In genomic region chr3:41207355-41207754, GRCh38 we compare ENCODE assay signal across 17 cellular contexts. TPM values are rescaled to one million over a fixed set of nuclear protein-coding genes. Genes with fewer than 3 reads are reported as not detected.
A peak's percentile ranks its signal among the peaks of the same experiment; 100 is the strongest.
DNase-seq lines count a peak whose midpoint lies in the region; ATAC-seq and TF ChIP-seq lines count a peak whose summit lies in the region.
"Had no signal": no experiment of that assay in that cellular context is flagged by ENCODE, and none has a peak within 500 bp of the region (broad histone marks: within the 10 kb centered on the region; RNA-seq: fewer than 3 reads in every experiment).

No MANE protein-coding gene starts in this region.

- H3K4me1 Mint-ChIP-seq in activated CD8-positive, alpha-beta T cell treated with anti-CD3 and anti-CD28 coated beads for 36 hours (ENCODE audit: low read depth), result peaks cover 79% of the 10 kb centered on the region
- H3K4me1 Mint-ChIP-seq in activated CD8-positive, alpha-beta T cell treated with anti-CD3 and anti-CD28 coated beads, Interleukin-2, amount 10 ng/mL, durations not matched to agents 7 days and 5 days (ENCODE audit: low read depth), result peaks cover 59% of the 10 kb centered on the region
- H3K4me1 Mint-ChIP-seq in neural progenitor cell, result peaks cover 10% of the 10 kb centered on the region

- H4K20me1 ChIP-seq in GM23248 (ENCODE audit: insufficient read depth) (peaks cover 81% of the 10 kb centered on the region), mammary epithelial cell (ENCODE audit: insufficient read depth, low read length) (peaks cover 66% of the 10 kb centered on the region), neural progenitor cell (ENCODE audit: low read depth) (peaks cover 100% of the 10 kb centered on the region)

- intact Hi-C loops in activated CD8-positive, alpha-beta T cell treated with anti-CD3 and anti-CD28 coated beads for 36 hours (cut with micrococcal nuclease), result no loop called here
- intact Hi-C loops in mammary epithelial cell (cut with micrococcal nuclease), result loop anchor here (10.0 kb wide), 1 partner anchor 237 kb away; no protein-coding TSS in a partner anchor

- H3K27ac ChIP-seq in GM23248, result no peak overlapping the region
- H3K27ac ChIP-seq in mammary epithelial cell (ENCODE audit: insufficient read depth, low read depth, low read length), result no peak overlapping the region
- H3K27ac ChIP-seq in neural progenitor cell, result no peak overlapping the region
- H3K27ac ChIP-seq: A549, psoas muscle had no signal

- H3K4me3 Mint-ChIP-seq in activated CD8-positive, alpha-beta T cell treated with anti-CD3 and anti-CD28 coated beads for 36 hours, result no peak overlapping the region
- no peak overlapping the region for H3K4me3 Mint-ChIP-seq in activated CD8-positive, alpha-beta T cell treated with anti-CD3 and anti-CD28 coated beads, Interleukin-2, amount 10 ng/mL, durations not matched to agents 7 days and 5 days
- no peak overlapping the region for H3K4me3 Mint-ChIP-seq in neural progenitor cell
- H3K4me3 Mint-ChIP-seq: activated naive CD4-positive, alpha-beta T cell treated with anti-CD3 and anti-CD28 coated beads, Interleukin-2, amount 10 ng/mL, durations not matched to agents 7 days and 5 days had no signal

- H3K79me2 ChIP-seq in GM23248 (ENCODE audit: insufficient read depth), result peaks cover 100% of the 10 kb centered on the region
- H3K79me2 ChIP-seq in mammary epithelial cell (ENCODE audit: insufficient read depth, low read length), result peaks cover 99% of the 10 kb centered on the region
- H3K79me2 ChIP-seq in neural progenitor cell (ENCODE audit: low read depth), result peaks cover 100% of the 10 kb centered on the region

- H3F3A ChIP-seq in GM23248 (ENCODE audit: insufficient read depth) (peaks cover 9% of the 10 kb centered on the region), neural progenitor cell (ENCODE audit: low read depth) (peaks cover 2% of the 10 kb centered on the region)

- H3K27me3 ChIP-seq in GM23248 (replicated peaks; ENCODE audit: insufficient read depth), result no peaks in the 10 kb centered on the region
- H3K27me3 ChIP-seq in mammary epithelial cell (ENCODE audit: insufficient read depth, low read length), result no peaks in the 10 kb centered on the region
- H3K27me3 ChIP-seq in neural progenitor cell, result no peaks in the 10 kb centered on the region
- H3K27me3 ChIP-seq: transverse colon had no signal

- H3K4me3 ChIP-seq in GM23248 (no peak overlapping the region), mammary epithelial cell (replicated peaks in 1 of 3; ENCODE audit: insufficient read depth in 1 of 3, low read depth in 2 of 3, low read length in 3 of 3) (no peak overlapping the region), neural progenitor cell (no peak overlapping the region)
- H3K4me3 ChIP-seq: A549, mucosa of descending colon, psoas muscle, transverse colon had no signal

- ATAC-seq in activated CD8-positive, alpha-beta T cell treated with anti-CD3 and anti-CD28 coated beads for 36 hours, result no peak
- no peak for ATAC-seq in activated CD8-positive, alpha-beta T cell treated with anti-CD3 and anti-CD28 coated beads, Interleukin-2, amount 10 ng/mL, durations not matched to agents 7 days and 5 days
- ATAC-seq: A549, mucosa of descending colon had no signal

- DNase-seq in activated CD8-positive, alpha-beta T cell treated with anti-CD3 and anti-CD28 coated beads for 36 hours, result no peak
- no peak for DNase-seq in activated CD8-positive, alpha-beta T cell treated with anti-CD3 and anti-CD28 coated beads, Interleukin-2, amount 10 ng/mL, durations not matched to agents 7 days and 5 days
- DNase-seq in GM23248 (no peak), mammary epithelial cell (no peak), neural progenitor cell (ENCODE audit: low spot score) (no peak), occipital lobe (lab: John Stamatoyannopoulos, UW) (no peak), DMS79 treated with DMSO at 0.1 percent for 48 hours (lab: John Stamatoyannopoulos, UW) (no peak)
- no peak for DNase-seq in activated CD4-positive, CD25-positive, alpha-beta regulatory T cell (lab: John Stamatoyannopoulos, UW)
- DNase-seq: activated naive CD4-positive, alpha-beta T cell treated with anti-CD3 and anti-CD28 coated beads, Interleukin-2, amount 10 ng/mL, durations not matched to agents 7 days and 5 days; GOT3; islet precursor cell; mucosa of descending colon; NCI-H1436 treated with DMSO at 0.1 percent for 48 hours; NCI-H345; psoas muscle; transverse colon had no signal

- POLR2A ChIA-PET in activated CD8-positive, alpha-beta T cell treated with anti-CD3 and anti-CD28 coated beads for 36 hours (lab: Charles Lee), result interaction anchor here (1.2 to 7.6 kb wide), 3 partner anchors 7 to 18 kb away, joined by 3 to 60 read pairs (median 6); partner anchors contain the start of gene CTNNB1
- POLR2A ChIA-PET in activated CD8-positive, alpha-beta T cell treated with anti-CD3 and anti-CD28 coated beads, Interleukin-2, amount 10 ng/mL, durations not matched to agents 7 days and 5 days (lab: Charles Lee), result interaction anchor here (1.3 kb wide), 1 partner anchor 8 kb away, joined by 11 read pairs; the partner anchor contains the start of gene CTNNB1

- H3K4me1 ChIP-seq in GM23248 (ENCODE audit: insufficient read depth) (peaks cover 44% of the 10 kb centered on the region), mammary epithelial cell (ENCODE audit: insufficient read depth, low read length) (peaks cover 33% of the 10 kb centered on the region), neural progenitor cell (peaks cover 56% of the 10 kb centered on the region)

- no peak overlapping the region for H3K9ac ChIP-seq in GM23248
- H3K9ac ChIP-seq in mammary epithelial cell (ENCODE audit: insufficient read depth, low read length), result no peak overlapping the region
- H3K9ac ChIP-seq in neural progenitor cell, result no peak overlapping the region

- peak overlapping the region; percentile 21 for H3K27ac Mint-ChIP-seq in activated CD8-positive, alpha-beta T cell treated with anti-CD3 and anti-CD28 coated beads for 36 hours
- H3K27ac Mint-ChIP-seq in activated CD8-positive, alpha-beta T cell treated with anti-CD3 and anti-CD28 coated beads, Interleukin-2, amount 10 ng/mL, durations not matched to agents 7 days and 5 days, result no peak overlapping the region
- no peak overlapping the region for H3K27ac Mint-ChIP-seq in neural progenitor cell
- H3K27ac Mint-ChIP-seq: activated naive CD4-positive, alpha-beta T cell treated with anti-CD3 and anti-CD28 coated beads, Interleukin-2, amount 10 ng/mL, durations not matched to agents 7 days and 5 days had no signal

- peaks cover 8% of the 10 kb centered on the region for H3K9me3 Mint-ChIP-seq in activated CD8-positive, alpha-beta T cell treated with anti-CD3 and anti-CD28 coated beads for 36 hours
- no peaks in the 10 kb centered on the region for H3K9me3 Mint-ChIP-seq in activated CD8-positive, alpha-beta T cell treated with anti-CD3 and anti-CD28 coated beads, Interleukin-2, amount 10 ng/mL, durations not matched to agents 7 days and 5 days (ENCODE audit: insufficient read depth)
- H3K9me3 Mint-ChIP-seq in neural progenitor cell, result peaks cover 47% of the 10 kb centered on the region
- H3K9me3 Mint-ChIP-seq: activated naive CD4-positive, alpha-beta T cell treated with anti-CD3 and anti-CD28 coated beads, Interleukin-2, amount 10 ng/mL, durations not matched to agents 7 days and 5 days had no signal

- H3K27me3 Mint-ChIP-seq in activated CD8-positive, alpha-beta T cell treated with anti-CD3 and anti-CD28 coated beads for 36 hours, result no peaks in the 10 kb centered on the region
- no peaks in the 10 kb centered on the region for H3K27me3 Mint-ChIP-seq in activated CD8-positive, alpha-beta T cell treated with anti-CD3 and anti-CD28 coated beads, Interleukin-2, amount 10 ng/mL, durations not matched to agents 7 days and 5 days (ENCODE audit: low read depth)
- peaks cover 3% of the 10 kb centered on the region for H3K27me3 Mint-ChIP-seq in neural progenitor cell (ENCODE audit: insufficient read depth, low read depth)
- H3K27me3 Mint-ChIP-seq: activated naive CD4-positive, alpha-beta T cell treated with anti-CD3 and anti-CD28 coated beads, Interleukin-2, amount 10 ng/mL, durations not matched to agents 7 days and 5 days had no signal

- in situ Hi-C loops in GM23248 (cut with MboI), result no loop called here
- in situ Hi-C loops in mammary epithelial cell (cut with MboI; ENCODE audit: low sequenced_read_pairs in 2 of 2), result loop anchor here in 1 of 2 donors (25.0 kb wide), 1 partner anchor 620 kb away; no protein-coding TSS in a partner anchor

- dilution Hi-C loops in mammary epithelial cell (cut with HindIII; ENCODE audit: low sequenced_read_pairs), result no loop called here

- H3K36me3 Mint-ChIP-seq in activated CD8-positive, alpha-beta T cell treated with anti-CD3 and anti-CD28 coated beads for 36 hours (ENCODE audit: low read depth), result peaks cover 28% of the 10 kb centered on the region
- peaks cover 40% of the 10 kb centered on the region for H3K36me3 Mint-ChIP-seq in activated CD8-positive, alpha-beta T cell treated with anti-CD3 and anti-CD28 coated beads, Interleukin-2, amount 10 ng/mL, durations not matched to agents 7 days and 5 days (ENCODE audit: low read depth)
- H3K36me3 Mint-ChIP-seq in neural progenitor cell, result peaks cover 64% of the 10 kb centered on the region

- BruUV-seq in mammary epithelial cell (replicated peaks; lab: Mats Ljungman, UMichigan), result no TSS peak

- CTCF ChIA-PET in activated CD8-positive, alpha-beta T cell treated with anti-CD3 and anti-CD28 coated beads for 36 hours (lab: Charles Lee), result interaction anchor here (1.3 kb wide), 1 partner anchor 34 kb away, joined by 4 read pairs; no protein-coding TSS in a partner anchor
- CTCF ChIA-PET in activated CD8-positive, alpha-beta T cell treated with anti-CD3 and anti-CD28 coated beads, Interleukin-2, amount 10 ng/mL, durations not matched to agents 7 days and 5 days (lab: Charles Lee), result interaction anchor here (1.0 to 1.5 kb wide), 2 partner anchors 8 to 15 kb away, joined by 3 to 4 read pairs; no protein-coding TSS in a partner anchor
- CTCF ChIA-PET in mammary epithelial cell (lab: Charles Lee; ENCODE audit: low non-redundant PET), result no interaction called here

- TF ChIP-seq CTCF in activated CD8-positive, alpha-beta T cell treated with anti-CD3 and anti-CD28 coated beads for 36 hours (IDR thresholded peaks at IDR 0.05), result no peak
- TF ChIP-seq CTCF in mammary epithelial cell (conservative IDR thresholded peaks at IDR 0.05 in 1 of 2, IDR thresholded peaks at IDR 0.05 in 1 of 2; ENCODE audit: extremely low read depth in 1 of 2, insufficient read depth in 1 of 2, low read depth in 1 of 2, low read length in 2 of 2) (no peak), neural progenitor cell (IDR thresholded peaks at IDR 0.05) (no peak)

- no peaks in the 10 kb centered on the region for H3K9me2 ChIP-seq in GM23248 (ENCODE audit: insufficient read depth)

- 33 to 59% methylated on average over 1 of the region's 1 CpG for WGBS in GM23248 (ENCODE audit: low coverage in 1 of 2, low lambda C conversion rate in 2 of 2, missing lambda C conversion rate in 2 of 2), 2 experiments
- WGBS in mammary epithelial cell (ENCODE audit: low coverage, missing lambda C conversion rate), result 23% methylated on average over 1 of the region's 1 CpG

- H2AFZ ChIP-seq in GM23248 (no peak overlapping the region), mammary epithelial cell (ENCODE audit: low read depth, low read length) (no peak overlapping the region), neural progenitor cell (replicated peaks) (no peak overlapping the region)

- H3K4me2 ChIP-seq in GM23248 (ENCODE audit: unreplicated experiment) (peak overlapping the region; percentile 38), mammary epithelial cell (ENCODE audit: insufficient read depth, low read depth, low read length) (peak overlapping the region; percentile 31), neural progenitor cell (peak overlapping the region; percentile 23)
- H3K4me2 ChIP-seq: A549 had no signal

- H3K36me3 ChIP-seq in GM23248 (ENCODE audit: low read depth), result no peaks in the 10 kb centered on the region
- no peaks in the 10 kb centered on the region for H3K36me3 ChIP-seq in mammary epithelial cell (ENCODE audit: insufficient read depth, low read length)
- no peaks in the 10 kb centered on the region for H3K36me3 ChIP-seq in neural progenitor cell
- H3K36me3 ChIP-seq: transverse colon had no signal

- no peaks in the 10 kb centered on the region for H3K9me3 ChIP-seq in GM23248 (ENCODE audit: low read depth)
- no peaks in the 10 kb centered on the region for H3K9me3 ChIP-seq in mammary epithelial cell (replicated peaks; ENCODE audit: insufficient read depth, low read length)
- H3K9me3 ChIP-seq in neural progenitor cell (ENCODE audit: low read depth), result no peaks in the 10 kb centered on the region
- H3K9me3 ChIP-seq: A549, mucosa of descending colon, psoas muscle, transverse colon had no signal

RNA-seq across cellular contexts. Expression of gene CTNNB1, which starts 8.1 kb away (rescaled TPM):
- total RNA-seq in activated CD8-positive, alpha-beta T cell treated with anti-CD3 and anti-CD28 coated beads for 36 hours, result 100 to 1,000 TPM in 1 of 2 experiments, 10 to 100 TPM in 1; 99.9 to 104 TPM
- 100 to 1,000 TPM; 112 TPM for total RNA-seq in activated CD8-positive, alpha-beta T cell treated with anti-CD3 and anti-CD28 coated beads, Interleukin-2, amount 10 ng/mL, durations not matched to agents 7 days and 5 days
- total RNA-seq in GM23248 (2014; rRNA removed; shearing (Covaris generic)), result 452 and 492 TPM in 2 replicates
- polyA plus RNA-seq in GM23248 (2016; fragmentation: Nextera tagmentation; extraction: Ambion mirVana) (170 and 182 TPM in 2 replicates), mammary epithelial cell (562 TPM)
- total RNA-seq in mammary epithelial cell (1,000 to 10,000 TPM in 1 of 2 donors, 100 to 1,000 TPM in 1; 543 to 1,542 TPM), neural progenitor cell (ENCODE audit: low replicate concordance) (566 and 688 TPM in 2 replicates), occipital lobe (1,075 TPM)
- 3,655 TPM for polyA minus RNA-seq in mammary epithelial cell
